1 cellular context compared by ENCODE assay signal in genomic region chr7:30983042-30983913, GRCh38.
TF ChIP-seq lines count a peak whose summit lies in the region.

No MANE protein-coding gene starts in this region.

TF ChIP-seq in K562, 482 proteins besides CTCF, POLR2A, EP300 and RAD21 (continued from another document):
- no peak for TF ChIP-seq ETS2 (tag; IDR thresholded peaks at IDR 0.05; ENCODE audit: borderline replicate concordance, poor library complexity, severe bottlenecking)
- TF ChIP-seq NRF1 (conservative IDR thresholded peaks at IDR 0.05 in 1 of 2, IDR thresholded peaks at IDR 0.05 in 1 of 2): peak in 1 of 2 experiments; percentile 23; a peak in 1 of 4 replicates
- no peak for TF ChIP-seq RFX7 (CRISPR knock-in tag; IDR thresholded peaks at IDR 0.05)
- no peak for TF ChIP-seq PURB (CRISPR knock-in tag; IDR thresholded peaks at IDR 0.05; ENCODE audit: low read depth)
- 0 out of 2 replicates have a peak, but pooled peaks have one; percentile 35 for TF ChIP-seq CC2D1A (IDR thresholded peaks at IDR 0.05)
- no peak for TF ChIP-seq ZNF449 (CRISPR knock-in tag; IDR thresholded peaks at IDR 0.05)
- peak in 1 of 3 experiments; percentile 10 for TF ChIP-seq YY1 (IDR thresholded peaks at IDR 0.05; ENCODE audit: borderline replicate concordance in 1 of 3, control insufficient read depth in 1 of 3, extremely low read depth in 1 of 3, insufficient read depth in 3 of 3, insufficient read length in 1 of 3, insufficient replicate concordance in 2 of 3, low read depth in 1 of 3, low read length in 2 of 3)
- no peak for TF ChIP-seq THAP7 (CRISPR knock-in tag; IDR thresholded peaks at IDR 0.05)
- 0 out of 2 replicates have a peak, but pooled peaks have one; percentile 44 for TF ChIP-seq ZKSCAN1 (IDR thresholded peaks at IDR 0.05; ENCODE audit: low read depth, low read length)
- TF ChIP-seq CEBPG (CRISPR knock-in tag; IDR thresholded peaks at IDR 0.05): 0 out of 2 replicates have a peak, but pooled peaks have one; percentile 7
- TF ChIP-seq CEBPG (tag; conservative IDR thresholded peaks at IDR 0.05 in 1 of 2, IDR thresholded peaks at IDR 0.05 in 1 of 2): no peak
- TF ChIP-seq YBX1 (IDR thresholded peaks at IDR 0.05): no peak
- TF ChIP-seq ZNF551 (CRISPR knock-in tag; IDR thresholded peaks at IDR 0.05): no peak
- no peak for TF ChIP-seq PYGO2 (tag; IDR thresholded peaks at IDR 0.05)
- TF ChIP-seq STAT5A (IDR thresholded peaks at IDR 0.05; ENCODE audit: borderline replicate concordance, low read length): no peak
- peak; percentile 55 for TF ChIP-seq DEAF1 (CRISPR knock-in tag; IDR thresholded peaks at IDR 0.05)
- no peak for TF ChIP-seq IRF2 (CRISPR knock-in tag; IDR thresholded peaks at IDR 0.05)
- peak; percentile 44 for TF ChIP-seq MEIS2 (IDR thresholded peaks at IDR 0.05; ENCODE audit: partially characterized antibody)
- TF ChIP-seq SMC3 (conservative IDR thresholded peaks at IDR 0.05; ENCODE audit: insufficient read depth, low read depth, low read length): peak; percentile 95
- TF ChIP-seq HMBOX1 (IDR thresholded peaks at IDR 0.05): peak; percentile 100
TF ChIP-seq in K562: peak in this region for 16.
